ENCODE assay signal across 8 cellular contexts in the genomic region with DNA sequence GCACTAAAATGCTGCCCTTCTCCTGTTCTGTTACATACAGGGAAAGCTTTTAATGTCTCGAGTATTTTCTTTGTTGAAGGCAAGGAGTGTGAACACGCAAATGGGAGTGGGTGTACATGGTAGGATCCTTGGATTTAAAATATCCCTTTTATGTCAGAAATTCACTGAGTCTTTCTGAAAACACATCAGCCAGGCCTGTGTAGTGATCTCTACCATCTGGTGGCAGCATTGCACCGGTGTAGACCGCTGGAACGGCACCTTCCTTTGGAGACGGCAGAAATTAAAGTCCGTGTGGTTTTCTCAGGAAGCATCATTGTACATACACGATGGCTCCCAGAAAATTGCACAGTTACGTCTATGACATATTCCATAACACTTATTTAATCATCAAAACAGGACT.
DNase-seq lines count a peak whose midpoint lies in the region; ATAC-seq and TF ChIP-seq lines count a peak whose summit lies in the region.

No MANE protein-coding gene starts in this region.

- ATAC-seq in HG03280 (IDR thresholded peaks at IDR 0.05; ENCODE audit: unreplicated experiment) = no peak
- ATAC-seq in HG02759 (IDR thresholded peaks at IDR 0.05; ENCODE audit: unreplicated experiment) = no peak
- ATAC-seq in GM19467 (IDR thresholded peaks at IDR 0.05; ENCODE audit: unreplicated experiment) = no peak

- H3K4me1 Mint-ChIP-seq in osteocyte (ENCODE audit: unreplicated experiment) = no peaks in the 10 kb centered on the region

- peaks cover 10% of the 10 kb centered on the region for H3K9me3 Mint-ChIP-seq in osteocyte (ENCODE audit: unreplicated experiment)

- no peak overlapping the region for H3K4me3 Mint-ChIP-seq in osteocyte (ENCODE audit: unreplicated experiment)

- H3K27ac Mint-ChIP-seq in osteocyte (ENCODE audit: unreplicated experiment) = no peak overlapping the region

- no peaks in the 10 kb centered on the region for H3K27me3 Mint-ChIP-seq in osteocyte (ENCODE audit: unreplicated experiment)

- peak; percentile 21 to 23 for DNase-seq in activated T-cell treated with anti-CD3 and anti-CD28 coated beads, Interleukin-2, amount 50 U/mL, for 48 hours
- no peak for DNase-seq in activated T-cell treated with anti-CD3 and anti-CD28 coated beads, Interleukin-2, amount 50 U/mL, for 1 hour
- DNase-seq in NCI-H187 treated with DMSO at 0.1 percent for 48 hours (lab: John Stamatoyannopoulos, UW) (peak; percentile 29), astrocyte of the hippocampus (ENCODE audit: low read depth, low spot score) (peak; percentile 72), osteocyte (ENCODE audit: extremely low spot score, unreplicated experiment) (no peak)

- TF ChIP-seq CTCF in osteocyte (IDR thresholded peaks at IDR 0.05) = peak; percentile 24

- H3K36me3 Mint-ChIP-seq in osteocyte (ENCODE audit: unreplicated experiment) = no peaks in the 10 kb centered on the region

Comparison
In these comparisons a context has a peak if more than half of its experiments do, and no peak if none do; other contexts are left out.
1. DNase-seq: peak in activated T-cell treated with anti-CD3 and anti-CD28 coated beads, Interleukin-2, amount 50 U/mL, for 48 hours (2 of 2), NCI-H187 treated with DMSO at 0.1 percent for 48 hours (single experiment) and astrocyte of the hippocampus (single experiment); none in activated T-cell treated with anti-CD3 and anti-CD28 coated beads, Interleukin-2, amount 50 U/mL, for 1 hour (single experiment) and osteocyte (single experiment).